Comparison of ENCODE assay signal across 27 cellular contexts in the genomic region with DNA sequence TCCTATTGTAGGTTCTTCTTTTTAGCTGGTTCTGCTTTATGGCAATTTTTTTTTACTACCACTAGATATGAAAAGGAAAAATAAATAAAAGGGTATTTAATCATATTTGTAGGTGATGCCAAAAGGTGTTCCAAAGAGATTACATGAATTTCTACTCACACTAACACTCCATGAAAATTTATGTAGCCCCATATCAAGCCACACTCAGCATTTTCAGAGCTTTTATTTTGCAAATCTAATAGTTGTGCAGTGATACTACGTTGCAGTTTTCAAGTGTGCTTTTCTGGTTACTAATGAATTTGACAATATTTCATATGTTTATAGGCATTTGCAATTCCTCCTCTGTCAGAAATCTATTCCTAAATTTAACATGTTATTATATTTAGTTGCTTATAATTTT.
"Had no signal": no experiment of that assay in that cellular context is flagged by ENCODE, and none has a peak within 500 bp of the region (broad histone marks: within the 10 kb centered on the region; RNA-seq: fewer than 3 reads in every experiment).

No MANE protein-coding gene starts in this region.

- H3K9me3 ChIP-seq: colonic mucosa, esophagus muscularis mucosa, esophagus squamous epithelium, gastrocnemius medialis, gastroesophageal sphincter, heart left ventricle, heart right ventricle had no signal

- H3K4me2 ChIP-seq: hepatocyte had no signal

- H3K27ac ChIP-seq: colonic mucosa, coronary artery, dorsolateral prefrontal cortex, epithelial cell of prostate, esophagus muscularis mucosa, esophagus squamous epithelium, foreskin keratinocyte, gastrocnemius medialis, gastroesophageal sphincter, heart left ventricle, heart right ventricle, hepatocyte had no signal

- FAIRE-seq: endothelial cell of umbilical vein had no signal

- H3K4me3 Mint-ChIP-seq: dendritic cell treated with granulocyte-macrophage colony-stimulating factor and Interleukin-4, amounts not matched to agents 40 ng/mL and 50 ng/mL, for 4 days; effector memory CD8-positive, alpha-beta T cell; endodermal cell had no signal

- DNase-seq: colonic mucosa; cortex of kidney; dermis blood vessel endothelial cell; dorsolateral prefrontal cortex; effector CD4-positive, alpha-beta T cell; effector CD8-positive, alpha-beta T cell; effector memory CD4-positive, alpha-beta T cell; effector memory CD8-positive, alpha-beta T cell; endodermal cell; erythroblast; esophagus squamous epithelium; foreskin fibroblast; foreskin keratinocyte; foreskin melanocyte; gastrocnemius medialis; glutamatergic neuron; head of caudate nucleus; heart left ventricle; heart right ventricle had no signal

- H3K36me3 ChIP-seq: colonic mucosa, esophagus muscularis mucosa, esophagus squamous epithelium, gastrocnemius medialis, gastroesophageal sphincter, heart left ventricle, heart right ventricle had no signal

- H3K27me3 Mint-ChIP-seq: dendritic cell treated with granulocyte-macrophage colony-stimulating factor and Interleukin-4, amounts not matched to agents 40 ng/mL and 50 ng/mL, for 4 days; effector memory CD8-positive, alpha-beta T cell had no signal

- H3K4me1 ChIP-seq: colonic mucosa, esophagus muscularis mucosa, esophagus squamous epithelium, foreskin keratinocyte, gastrocnemius medialis, gastroesophageal sphincter, heart left ventricle, heart right ventricle had no signal

- H3K27ac Mint-ChIP-seq: dendritic cell treated with granulocyte-macrophage colony-stimulating factor and Interleukin-4, amounts not matched to agents 40 ng/mL and 50 ng/mL, for 4 days; effector memory CD8-positive, alpha-beta T cell; endodermal cell had no signal

- H3K79me2 ChIP-seq: hepatocyte had no signal

- H2AFZ ChIP-seq: hepatocyte had no signal

- H3K27me3 ChIP-seq: colonic mucosa, esophagus muscularis mucosa, esophagus squamous epithelium, foreskin keratinocyte, gastrocnemius medialis, gastroesophageal sphincter, heart left ventricle, heart right ventricle, hepatocyte had no signal

- H3K4me3 ChIP-seq: colonic mucosa, coronary artery, dorsolateral prefrontal cortex, esophagus muscularis mucosa, esophagus squamous epithelium, gastrocnemius medialis, gastroesophageal sphincter, heart left ventricle, heart right ventricle, hepatocyte had no signal

- ATAC-seq: effector memory CD8-positive, alpha-beta T cell; esophagus mucosa; gastrocnemius medialis; gastroesophageal sphincter; heart left ventricle; heart right ventricle had no signal

- H3K9me3 Mint-ChIP-seq: endodermal cell had no signal

- H3K4me1 Mint-ChIP-seq: endodermal cell had no signal
